In the genomic region with DNA sequence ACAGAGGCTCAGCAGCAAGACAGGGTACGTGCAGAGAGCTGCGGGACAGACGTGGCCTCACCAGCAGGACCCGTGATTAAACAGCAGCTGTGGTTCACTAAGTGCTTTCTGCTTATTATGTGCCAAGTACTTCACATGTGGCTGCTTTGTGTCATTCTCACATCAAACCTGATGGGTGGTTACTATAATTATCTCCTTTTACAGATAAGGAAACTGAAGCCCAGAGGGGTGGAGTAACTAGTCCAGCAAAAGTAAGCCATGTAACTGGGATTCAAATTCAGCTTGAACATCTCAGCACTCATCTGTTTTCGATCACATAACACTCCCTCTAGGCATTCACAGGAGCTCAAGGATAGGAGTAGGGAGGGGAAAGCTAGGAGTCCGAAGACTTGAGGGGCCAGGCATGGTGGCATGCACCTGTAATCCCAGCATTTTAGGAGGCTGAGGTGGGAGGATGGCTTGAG, we compare ENCODE assay signal across 8 cellular contexts. TPM values are rescaled to one million over a fixed set of nuclear protein-coding genes. Genes with fewer than 3 reads are reported as not detected.
DNase-seq lines count a peak whose midpoint lies in the region; ATAC-seq and TF ChIP-seq lines count a peak whose summit lies in the region.

No MANE protein-coding gene starts in this region.

- no peak overlapping the region for H3K27ac Mint-ChIP-seq in activated T-helper 17 cell treated with anti-CD3 and anti-CD28 coated beads, Interleukin-2, amount 50 U/mL, for 72 hours
- peak overlapping the region; percentile 73 to 94 (median 91) for H3K27ac Mint-ChIP-seq in naive B cell

- no peak overlapping the region for H3K4me3 Mint-ChIP-seq in activated T-helper 17 cell treated with anti-CD3 and anti-CD28 coated beads, Interleukin-2, amount 50 U/mL, for 72 hours
- peak overlapping the region in 7 of 8 donors; percentile 37 to 84 (median 76) for H3K4me3 Mint-ChIP-seq in naive B cell

- no peaks in the 10 kb centered on the region for H3K9me3 Mint-ChIP-seq in activated T-helper 17 cell treated with anti-CD3 and anti-CD28 coated beads, Interleukin-2, amount 50 U/mL, for 72 hours
- peaks cover 0 to 2% (median 0%) of the 10 kb centered on the region in 7 donors for H3K9me3 Mint-ChIP-seq in naive B cell

- H3K36me3 Mint-ChIP-seq in activated T-helper 17 cell treated with anti-CD3 and anti-CD28 coated beads, Interleukin-2, amount 50 U/mL, for 72 hours (ENCODE audit: low read depth), result no peaks in the 10 kb centered on the region
- no peaks in the 10 kb centered on the region for H3K36me3 Mint-ChIP-seq in naive B cell

- POLR2A ChIA-PET in GM10248 (lab: Yijun Ruan, JAX), result interaction anchor here (0.8 kb wide), 1 partner anchor 51 kb away, joined by 3 read pairs; a partner anchor contains a TSS

- TF ChIP-seq CTCF in GM10248 (IDR thresholded peaks at IDR 0.05; ENCODE audit: control extremely low read depth, extremely low read depth, low read depth, missing control alignments), result no peak

- no peaks in the 10 kb centered on the region for H3K4me1 Mint-ChIP-seq in activated T-helper 17 cell treated with anti-CD3 and anti-CD28 coated beads, Interleukin-2, amount 50 U/mL, for 72 hours
- peaks cover 16 to 46% (median 29%) of the 10 kb centered on the region in 3 donors for H3K4me1 Mint-ChIP-seq in naive B cell

- H3K27me3 Mint-ChIP-seq in activated T-helper 17 cell treated with anti-CD3 and anti-CD28 coated beads, Interleukin-2, amount 50 U/mL, for 72 hours, result no peaks in the 10 kb centered on the region
- no peaks in the 10 kb centered on the region for H3K27me3 Mint-ChIP-seq in naive B cell

- peak; percentile 40 for ATAC-seq in activated T-helper 17 cell treated with anti-CD3 and anti-CD28 coated beads, Interleukin-2, amount 50 U/mL, for 72 hours (replicated peaks)
- ATAC-seq in naive B cell (ENCODE audit: low read depth in 2 of 2) (peak; percentile 50 to 53), GM18517 (IDR thresholded peaks at IDR 0.05; ENCODE audit: unreplicated experiment) (no peak)

- DNase-seq in GM10248 (ENCODE audit: extremely low spot score), result peak; percentile 62
- DNase-seq in NCI-H1417 (lab: John Stamatoyannopoulos, UW), result peak; percentile 59 to 92 (median 66)
- peak; percentile 24 for DNase-seq in naive B cell
- no peak for DNase-seq in NCI-H526 (lab: John Stamatoyannopoulos, UW)
- DNase-seq in activated CD8-positive, alpha-beta memory T cell treated with anti-CD3 and anti-CD28 coated beads, Interleukin-2, amount 50 U/mL, for 48 hours, result no peak
- DNase-seq in GF-D8 (lab: John Stamatoyannopoulos, UW), result no peak

- CTCF ChIA-PET in GM10248 (lab: Yijun Ruan, JAX), result interaction anchor here (1.0 to 3.5 kb wide), 7 partner anchors 39 to 154 kb away, joined by 3 to 18 read pairs (median 4); no protein-coding TSS in a partner anchor

RNA-seq across cellular contexts. Expression of a gene that starts 50.8 kb away (rescaled TPM):
- total RNA-seq in activated T-helper 17 cell treated with anti-CD3 and anti-CD28 coated beads, Interleukin-2, amount 50 U/mL, for 72 hours, result 10 to 100 TPM in 1 of 2 donors, 1 to 10 TPM in 1; 8.9 to 13.8 TPM
- 100 to 1,000 TPM in 1 of 6 donors, 10 to 100 TPM in 5; 76.7 to 108 (median 92.1) TPM for polyA plus RNA-seq in naive B cell (ENCODE audit: low read depth in 6 of 6)

RNA-seq across cellular contexts. Expression of a gene that starts 51.3 kb away (rescaled TPM):
- total RNA-seq in activated T-helper 17 cell treated with anti-CD3 and anti-CD28 coated beads, Interleukin-2, amount 50 U/mL, for 72 hours, result 100 to 1,000 TPM; 151 to 223 TPM
- 100 to 1,000 TPM in 5 of 6 donors, 10 to 100 TPM in 1; 74.8 to 251 (median 144) TPM for polyA plus RNA-seq in naive B cell (ENCODE audit: low read depth in 6 of 6)

Comparison
In these comparisons a context has a peak if more than half of its experiments do, and no peak if none do; other contexts are left out.
1. DNase-seq: peak in GM10248 (single experiment), NCI-H1417 (3 of 3) and naive B cell (single experiment); none in NCI-H526 (0 of 2), activated CD8-positive, alpha-beta memory T cell treated with anti-CD3 and anti-CD28 coated beads, Interleukin-2, amount 50 U/mL, for 48 hours (single experiment) and GF-D8 (single experiment).